1 cellular context compared by ENCODE assay signal in genomic region chr4:40055873-40056721, GRCh38.
A peak's percentile ranks its signal among the peaks of the same experiment; 100 is the strongest.
TF ChIP-seq lines count a peak whose summit lies in the region.

No MANE protein-coding gene starts in this region.

TF ChIP-seq in HepG2, 621 proteins besides CTCF, POLR2A, EP300 and RAD21 (continued from another document and continues in another):
- TF ChIP-seq THAP7 (CRISPR knock-in tag; IDR thresholded peaks at IDR 0.05) = no peak
- no peak for TF ChIP-seq HNRNPLL (IDR thresholded peaks at IDR 0.05; ENCODE audit: low read depth, low read length, poor library complexity, severe bottlenecking)
- peak; percentile 26 for TF ChIP-seq IKZF4 (CRISPR knock-in tag; IDR thresholded peaks at IDR 0.05; ENCODE audit: borderline replicate concordance, low read depth, not compliant biosample characterization)
- peak; percentile 73; the same call in 1 of the 2 replicates for TF ChIP-seq ZBTB10 (CRISPR knock-in tag; IDR thresholded peaks at IDR 0.05; ENCODE audit: borderline replicate concordance)
- TF ChIP-seq SNAPC5 (CRISPR knock-in tag; IDR thresholded peaks at IDR 0.05; ENCODE audit: borderline replicate concordance) = no peak
- TF ChIP-seq ZNF83 (CRISPR knock-in tag; IDR thresholded peaks at IDR 0.05; ENCODE audit: borderline replicate concordance) = no peak
- TF ChIP-seq PREB (CRISPR knock-in tag; IDR thresholded peaks at IDR 0.05) = no peak
- TF ChIP-seq ZHX1 (CRISPR knock-in tag; IDR thresholded peaks at IDR 0.05; ENCODE audit: low read depth) = no peak
- TF ChIP-seq ZNF160 (CRISPR knock-in tag; IDR thresholded peaks at IDR 0.05) = no peak
- TF ChIP-seq ZNF441 (CRISPR knock-in tag; IDR thresholded peaks at IDR 0.05; ENCODE audit: borderline replicate concordance) = 0 out of 2 replicates have a peak, but pooled peaks have one; percentile 25
- TF ChIP-seq HDAC2 (CRISPR knock-in tag; IDR thresholded peaks at IDR 0.05) = no peak
- TF ChIP-seq NFE2L1 (CRISPR knock-in tag; IDR thresholded peaks at IDR 0.05; ENCODE audit: borderline replicate concordance) = no peak
- peak; percentile 54; the same call in 1 of the 2 replicates for TF ChIP-seq ZNF558 (CRISPR knock-in tag; IDR thresholded peaks at IDR 0.05; ENCODE audit: borderline replicate concordance)
- TF ChIP-seq PRPF4 (IDR thresholded peaks at IDR 0.05; ENCODE audit: low read depth, low read length, poor library complexity, severe bottlenecking) = no peak
- TF ChIP-seq MTERF4 (CRISPR knock-in tag; IDR thresholded peaks at IDR 0.05) = 0 out of 2 replicates have a peak, but pooled peaks have one; percentile 21
- no peak; the same call in 1 of the 2 replicates for TF ChIP-seq PHF20 (CRISPR knock-in tag; IDR thresholded peaks at IDR 0.05)
- no peak for TF ChIP-seq KDM1A (CRISPR knock-in tag; IDR thresholded peaks at IDR 0.05)
- no peak for TF ChIP-seq ZNF3 (CRISPR knock-in tag; IDR thresholded peaks at IDR 0.05)
- TF ChIP-seq NR2F1 (CRISPR knock-in tag; IDR thresholded peaks at IDR 0.05) = peak in 1 of 2 experiments; percentile 62; a peak in 1 of 4 replicates
- TF ChIP-seq PATZ1 (CRISPR knock-in tag; IDR thresholded peaks at IDR 0.05) = 0 out of 2 replicates have a peak, but pooled peaks have one; percentile 31
- TF ChIP-seq ZNF549 (CRISPR knock-in tag; IDR thresholded peaks at IDR 0.05) = no peak
- TF ChIP-seq ZNF180 (CRISPR knock-in tag; IDR thresholded peaks at IDR 0.05; ENCODE audit: borderline replicate concordance, low read depth) = no peak
- TF ChIP-seq TERF1 (CRISPR knock-in tag; IDR thresholded peaks at IDR 0.05) = no peak; the same call in 1 of the 2 replicates
- no peak for TF ChIP-seq SMC3 (IDR thresholded peaks at IDR 0.05; ENCODE audit: low read length)
- TF ChIP-seq RFX1 (IDR thresholded peaks at IDR 0.05) = no peak
- TF ChIP-seq ZNF34 (CRISPR knock-in tag; IDR thresholded peaks at IDR 0.05; ENCODE audit: borderline replicate concordance) = no peak
- no peak for TF ChIP-seq ZNF367 (CRISPR knock-in tag; IDR thresholded peaks at IDR 0.05; ENCODE audit: borderline replicate concordance)
- no peak for TF ChIP-seq POLR2AphosphoS2 (IDR thresholded peaks at IDR 0.05; ENCODE audit: low read depth, low read length)
- no peak for TF ChIP-seq MEF2D (CRISPR knock-in tag; IDR thresholded peaks at IDR 0.05)
- TF ChIP-seq BCL6 (CRISPR knock-in tag; IDR thresholded peaks at IDR 0.05) = peak; percentile 33; the same call in 1 of the 2 replicates
- no peak; the same call in 1 of the 2 replicates for TF ChIP-seq BRD4 (CRISPR knock-in tag; IDR thresholded peaks at IDR 0.05)
- TF ChIP-seq ZNF282 (IDR thresholded peaks at IDR 0.05; ENCODE audit: partially characterized antibody) = no peak
- no peak for TF ChIP-seq ZNF577 (CRISPR knock-in tag; IDR thresholded peaks at IDR 0.05; ENCODE audit: borderline replicate concordance, low read depth)
- no peak for TF ChIP-seq ELK4 (CRISPR knock-in tag; IDR thresholded peaks at IDR 0.05; ENCODE audit: borderline replicate concordance)
- TF ChIP-seq CENPT (CRISPR knock-in tag; IDR thresholded peaks at IDR 0.05; ENCODE audit: low read depth) = no peak
- TF ChIP-seq YY1 (IDR thresholded peaks at IDR 0.05; ENCODE audit: insufficient read depth, insufficient replicate concordance, low read depth, low read length) = no peak
- TF ChIP-seq HOXA5 (CRISPR knock-in tag; IDR thresholded peaks at IDR 0.05) = no peak
- TF ChIP-seq CSRNP1 (CRISPR knock-in tag; IDR thresholded peaks at IDR 0.05) = no peak; the same call in 1 of the 2 replicates
- TF ChIP-seq POGZ (CRISPR knock-in tag; IDR thresholded peaks at IDR 0.05) = no peak
- no peak for TF ChIP-seq TRAFD1 (CRISPR knock-in tag; IDR thresholded peaks at IDR 0.05; ENCODE audit: borderline replicate concordance)
- TF ChIP-seq ATF3 (CRISPR knock-in tag; IDR thresholded peaks at IDR 0.05) = peak; percentile 42; the same call in 1 of the 2 replicates
